Comparison of ENCODE assay signal across 8 cellular contexts in the genomic region with DNA sequence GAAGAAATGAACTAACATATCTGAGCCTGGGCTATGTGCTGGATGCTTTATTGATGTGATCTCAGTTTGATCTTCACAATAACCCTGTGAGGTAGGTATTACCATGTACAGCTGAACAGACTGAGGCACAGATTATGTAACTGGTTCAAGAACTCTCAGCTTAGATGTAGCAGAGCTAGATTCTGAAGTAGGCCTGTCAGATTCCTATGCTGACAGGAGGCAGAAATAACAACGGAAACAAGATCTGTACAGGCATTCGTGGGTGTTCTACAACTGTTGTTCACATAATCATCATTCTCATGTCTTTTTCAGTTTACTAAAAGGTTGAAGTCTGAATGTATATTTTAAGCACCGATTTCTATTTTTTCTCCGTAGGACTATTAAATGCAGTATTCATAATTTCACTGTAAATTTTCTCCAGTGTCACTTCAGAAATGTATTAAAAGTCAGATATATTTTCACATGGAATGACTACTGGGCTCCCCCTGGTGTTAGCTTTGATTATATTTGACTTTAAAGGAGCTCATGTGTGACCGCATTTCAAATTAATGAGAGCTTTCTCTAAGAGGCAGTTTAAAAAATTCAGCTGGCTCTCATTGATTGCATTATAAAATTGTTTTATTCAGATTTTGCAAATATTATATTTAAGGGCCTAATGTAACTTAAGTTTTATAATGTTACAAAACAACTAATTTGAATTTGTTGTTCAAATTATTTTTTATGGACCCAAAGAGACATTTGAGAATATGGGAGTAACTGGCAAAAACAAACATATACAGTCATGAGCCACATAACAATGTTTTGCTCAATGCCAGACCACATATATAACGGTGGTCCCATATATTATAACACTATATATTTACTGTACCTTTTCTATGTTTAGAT. TPM values are rescaled to one million over a fixed set of nuclear protein-coding genes. Genes with fewer than 3 reads are reported as not detected.
DNase-seq lines count a peak whose midpoint lies in the region; FAIRE-seq and TF ChIP-seq lines count a peak whose summit lies in the region.

No MANE protein-coding gene starts in this region.

- POLR2A ChIA-PET in CD4-positive, alpha-beta memory T cell (lab: Charles Lee; ENCODE audit: partially characterized antibody) = interaction anchor here (0.9 kb wide), 1 partner anchor 164 kb away, joined by 4 read pairs; no protein-coding TSS in a partner anchor

- no peak overlapping the region for H3K4me3 ChIP-seq in CD4-positive, alpha-beta memory T cell (ENCODE audit: low read length in 2 of 2)
- H3K4me3 ChIP-seq in HL-60 (replicated peaks; ENCODE audit: insufficient read depth, low read length) (no peak overlapping the region), Peyer's patch (no peak overlapping the region), fibroblast of lung (replicated peaks in 1 of 4; ENCODE audit: control extremely low read depth in 1 of 4, insufficient read depth in 1 of 4, low read depth in 3 of 4, low read length in 4 of 4) (no peak overlapping the region), smooth muscle cell (no peak overlapping the region)
- no peak overlapping the region for H3K4me3 ChIP-seq in effector memory CD4-positive, alpha-beta T cell (ENCODE audit: insufficient read depth, low read depth, low read length, poor library complexity, severe bottlenecking)

- H3K9me3 ChIP-seq in CD4-positive, alpha-beta memory T cell (ENCODE audit: control insufficient read depth in 1 of 2, low read length in 2 of 2) = no peaks in the 10 kb centered on the region
- no peaks in the 10 kb centered on the region for H3K9me3 ChIP-seq in Peyer's patch
- no peaks in the 10 kb centered on the region for H3K9me3 ChIP-seq in fibroblast of lung (ENCODE audit: control insufficient read depth, insufficient read depth, low read depth, low read length)
- no peaks in the 10 kb centered on the region for H3K9me3 ChIP-seq in smooth muscle cell (replicated peaks; ENCODE audit: low read depth)
- H3K9me3 ChIP-seq in effector memory CD4-positive, alpha-beta T cell (ENCODE audit: control insufficient read depth, low read length) = no peaks in the 10 kb centered on the region

- no peaks in the 10 kb centered on the region for H3K36me3 Mint-ChIP-seq in CD4-positive, alpha-beta memory T cell

- H3K9ac ChIP-seq in fibroblast of lung (ENCODE audit: insufficient read depth, low read length) (no peak overlapping the region), smooth muscle cell (ENCODE audit: low read depth) (no peak overlapping the region)

- peaks cover 10 to 11% of the 10 kb centered on the region in 2 donors for H3K27me3 Mint-ChIP-seq in CD4-positive, alpha-beta memory T cell

- no peaks in the 10 kb centered on the region for H3F3A ChIP-seq in smooth muscle cell (ENCODE audit: low read depth)

- H3K27me3 ChIP-seq in CD4-positive, alpha-beta memory T cell (ENCODE audit: insufficient read depth, low read length) = no peaks in the 10 kb centered on the region
- no peaks in the 10 kb centered on the region for H3K27me3 ChIP-seq in HL-60 (ENCODE audit: insufficient read depth, poor library complexity, severe bottlenecking)
- H3K27me3 ChIP-seq in Peyer's patch = no peaks in the 10 kb centered on the region
- H3K27me3 ChIP-seq in fibroblast of lung (ENCODE audit: control insufficient read depth, insufficient read depth, low read length) = no peaks in the 10 kb centered on the region
- H3K27me3 ChIP-seq in smooth muscle cell (ENCODE audit: low read depth) = no peaks in the 10 kb centered on the region
- H3K27me3 ChIP-seq in effector memory CD4-positive, alpha-beta T cell (replicated peaks; ENCODE audit: control insufficient read depth, insufficient read depth, low read length, poor library complexity, severe bottlenecking) = no peaks in the 10 kb centered on the region

- no peaks in the 10 kb centered on the region for H3K9me3 Mint-ChIP-seq in CD4-positive, alpha-beta memory T cell

- no peak overlapping the region for H3K4me3 Mint-ChIP-seq in CD4-positive, alpha-beta memory T cell

- H4K20me1 ChIP-seq in fibroblast of lung (ENCODE audit: control insufficient read depth, extremely low read depth, insufficient read depth, low read length) (no peaks in the 10 kb centered on the region), smooth muscle cell (ENCODE audit: low read depth) (no peaks in the 10 kb centered on the region)

- peak in 4 of 5 donors; percentile 4 to 14 (median 9) for DNase-seq in CD4-positive, alpha-beta memory T cell
- DNase-seq in HL-60 (ENCODE audit: low read depth in 1 of 2, low spot score in 1 of 2) = peak in 1 of 2 experiments; percentile 2
- DNase-seq in Peyer's patch = no peak
- peak; percentile 14 to 47 for DNase-seq in fibroblast of lung (ENCODE audit: low read depth in 2 of 2)
- no peak for DNase-seq in smooth muscle cell (lab: John Stamatoyannopoulos, UW; ENCODE audit: unreplicated experiment)
- no peak for DNase-seq in urothelium cell line (ENCODE audit: low spot score)
- DNase-seq in effector memory CD4-positive, alpha-beta T cell = no peak
- no peak for DNase-seq in activated CD4-positive, alpha-beta T cell treated with anti-CD3 and anti-CD28 coated beads for 1 hour

- TF ChIP-seq CTCF in HL-60 (IDR thresholded peaks at IDR 0.05; ENCODE audit: insufficient read depth, low read length) (peak; percentile 13), Peyer's patch (IDR thresholded peaks at IDR 0.05) (peak in 5 of 6 experiments; percentile 33 to 61 (median 60)), fibroblast of lung (conservative IDR thresholded peaks at IDR 0.05 in 1 of 2, IDR thresholded peaks at IDR 0.05 in 1 of 2; ENCODE audit: low read depth in 1 of 2, low read length in 2 of 2) (peak; percentile 43 to 66), smooth muscle cell (IDR thresholded peaks at IDR 0.05; ENCODE audit: borderline replicate concordance, insufficient read depth, poor library complexity, severe bottlenecking) (peak; percentile 79)

- no peak overlapping the region for H3K4me2 ChIP-seq in fibroblast of lung (ENCODE audit: extremely low read depth, insufficient read depth, low read length)
- no peak overlapping the region for H3K4me2 ChIP-seq in smooth muscle cell

- H2AFZ ChIP-seq in fibroblast of lung (ENCODE audit: low read length) (no peak overlapping the region), smooth muscle cell (ENCODE audit: low read depth) (no peak overlapping the region)

- H3K4me1 ChIP-seq in CD4-positive, alpha-beta memory T cell (ENCODE audit: insufficient read depth, low read length) = no peaks in the 10 kb centered on the region
- H3K4me1 ChIP-seq in Peyer's patch (no peaks in the 10 kb centered on the region), fibroblast of lung (ENCODE audit: control insufficient read depth, extremely low read depth, insufficient read depth, low read length) (no peaks in the 10 kb centered on the region), smooth muscle cell (ENCODE audit: low read depth) (peaks cover 11% of the 10 kb centered on the region)
- no peaks in the 10 kb centered on the region for H3K4me1 ChIP-seq in effector memory CD4-positive, alpha-beta T cell (ENCODE audit: control insufficient read depth, insufficient read depth, low read length, poor library complexity, severe bottlenecking)

- H3K79me2 ChIP-seq in fibroblast of lung (ENCODE audit: control insufficient read depth, insufficient read depth, low read length) (no peaks in the 10 kb centered on the region), smooth muscle cell (ENCODE audit: low read depth) (no peaks in the 10 kb centered on the region)

- CTCF ChIA-PET in CD4-positive, alpha-beta memory T cell (lab: Charles Lee; ENCODE audit: partially characterized antibody) = interaction anchor here (0.7 to 4.6 kb wide), 15 partner anchors 8 to 285 kb away, joined by 3 to 33 read pairs (median 3); a partner anchor contains a TSS

- intact Hi-C loops in CD4-positive, alpha-beta memory T cell (cut with micrococcal nuclease) = no loop called here

- H3K4me1 Mint-ChIP-seq in CD4-positive, alpha-beta memory T cell = peaks cover 0 to 3% (median 0%) of the 10 kb centered on the region in 4 donors

- 60% methylated on average over 6 of the region's 6 CpGs for WGBS in smooth muscle cell (ENCODE audit: low lambda C conversion rate)

- no peak for FAIRE-seq in urothelium cell line (lab: Jason Lieb, UNC)

- TF ChIP-seq POLR2A in Peyer's patch (IDR thresholded peaks at IDR 0.05) = no peak

- H3K27ac ChIP-seq in CD4-positive, alpha-beta memory T cell (ENCODE audit: low read depth, low read length) = no peak overlapping the region
- no peak overlapping the region for H3K27ac ChIP-seq in HL-60 (replicated peaks)
- H3K27ac ChIP-seq in Peyer's patch = no peak overlapping the region
- H3K27ac ChIP-seq in fibroblast of lung (ENCODE audit: insufficient read depth, low read length) = no peak overlapping the region
- H3K27ac ChIP-seq in smooth muscle cell (ENCODE audit: low read depth) = no peak overlapping the region
- no peak overlapping the region for H3K27ac ChIP-seq in effector memory CD4-positive, alpha-beta T cell (ENCODE audit: insufficient read depth, low read length, poor library complexity, severe bottlenecking)

- no peaks in the 10 kb centered on the region for H3K36me3 ChIP-seq in CD4-positive, alpha-beta memory T cell (ENCODE audit: insufficient read depth, low read length)
- H3K36me3 ChIP-seq in Peyer's patch (no peaks in the 10 kb centered on the region), fibroblast of lung (ENCODE audit: control insufficient read depth, insufficient read depth, low read length) (no peaks in the 10 kb centered on the region), smooth muscle cell (ENCODE audit: low read depth) (no peaks in the 10 kb centered on the region)
- no peaks in the 10 kb centered on the region for H3K36me3 ChIP-seq in effector memory CD4-positive, alpha-beta T cell (ENCODE audit: control insufficient read depth, insufficient read depth, low read length)

- no peak overlapping the region for H3K27ac Mint-ChIP-seq in CD4-positive, alpha-beta memory T cell

RNA-seq across cellular contexts. Expression of a gene that starts 36.4 kb away (rescaled TPM):
- total RNA-seq in CD4-positive, alpha-beta memory T cell = not detected
- polyA plus RNA-seq in CD4-positive, alpha-beta memory T cell = not detected
- total RNA-seq in Peyer's patch = 10 to 100 TPM in 3 of 4 donors, 1 to 10 TPM in 1; 7.4 to 92.9 (median 70.2) TPM
- not detected in 2 replicates for total RNA-seq in fibroblast of lung
- polyA plus RNA-seq in fibroblast of lung = not detected in 2 replicates
- not detected in 2 replicates for polyA plus RNA-seq in fibroblast of lung (2012)
- polyA minus RNA-seq in fibroblast of lung (ENCODE audit: low replicate concordance) = not detected in 2 replicates
- total RNA-seq in smooth muscle cell = not detected in 2 replicates
- polyA plus RNA-seq in smooth muscle cell = not detected in 2 replicates

Comparison
In these comparisons a context has a peak if more than half of its experiments do, and no peak if none do; other contexts are left out.
1. DNase-seq: peak in CD4-positive, alpha-beta memory T cell (4 of 5) and fibroblast of lung (2 of 2); none in Peyer's patch (0 of 3), smooth muscle cell (single experiment), urothelium cell line (single experiment), effector memory CD4-positive, alpha-beta T cell (0 of 3) and activated CD4-positive, alpha-beta T cell treated with anti-CD3 and anti-CD28 coated beads for 1 hour (single experiment).
2. CTCF ChIP-seq: peak in every context shown above with its lines; median percentile 79 in smooth muscle cell; 60 in Peyer's patch; 54 in fibroblast of lung; 13 in HL-60.